In the genomic region with DNA sequence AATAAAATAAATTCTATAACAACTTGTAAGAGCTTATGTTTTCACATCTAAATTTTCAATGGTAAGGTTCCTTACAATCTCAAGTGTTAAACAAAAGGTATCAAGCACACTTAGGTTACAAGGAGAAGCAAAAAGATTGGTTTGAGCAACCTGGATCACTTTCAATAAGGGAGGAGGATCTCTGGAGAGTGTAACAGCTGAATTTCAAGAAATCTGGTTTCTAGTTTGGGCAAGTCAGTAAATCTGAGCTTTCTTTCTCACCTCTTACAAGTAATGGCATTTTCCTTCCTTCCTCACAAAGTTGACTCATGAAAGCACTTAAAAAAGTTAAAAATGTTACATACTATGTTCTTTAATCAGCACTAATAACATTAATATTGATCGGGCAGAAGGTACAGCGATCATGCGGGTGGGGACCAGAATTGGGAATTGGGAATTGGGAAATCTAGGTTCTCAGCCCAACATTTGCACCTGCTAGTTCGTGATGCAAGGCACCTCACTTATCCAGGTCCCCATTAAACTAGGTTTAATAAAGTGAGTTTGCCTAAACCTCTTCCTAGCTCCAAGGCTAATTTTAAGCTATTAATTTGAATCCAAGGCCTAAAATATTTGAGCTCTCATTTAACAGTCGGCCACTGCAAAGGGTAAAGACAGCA, we compare ENCODE assay signal across 1 cellular context.
TF ChIP-seq lines count a peak whose summit lies in the region.

No MANE protein-coding gene starts in this region.

TF ChIP-seq in liver, 16 proteins besides CTCF, POLR2A, EP300 and RAD21 (continued from another document):
- TF ChIP-seq, protein P1, sequence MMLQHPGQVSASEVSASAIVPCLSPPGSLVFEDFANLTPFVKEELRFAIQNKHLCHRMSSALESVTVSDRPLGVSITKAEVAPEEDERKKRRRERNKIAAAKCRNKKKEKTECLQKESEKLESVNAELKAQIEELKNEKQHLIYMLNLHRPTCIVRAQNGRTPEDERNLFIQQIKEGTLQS (IDR thresholded peaks at IDR 0.05), result no peak
- no peak for TF ChIP-seq FOXA2 (IDR thresholded peaks at IDR 0.05)
TF ChIP-seq in liver: peak in this region for 0.
